23 cellular contexts compared by ENCODE assay signal in genomic region chr16:1729445-1729844, GRCh38. TPM values are rescaled to one million over a fixed set of nuclear protein-coding genes. Genes with fewer than 3 reads are reported as not detected.
A peak's percentile ranks its signal among the peaks of the same experiment; 100 is the strongest.
DNase-seq lines count a peak whose midpoint lies in the region; ATAC-seq, FAIRE-seq and TF ChIP-seq lines count a peak whose summit lies in the region.
"Had no signal": no experiment of that assay in that cellular context is flagged by ENCODE, and none has a peak within 500 bp of the region (broad histone marks: within the 10 kb centered on the region; RNA-seq: fewer than 3 reads in every experiment).

No MANE protein-coding gene starts in this region.

- peak overlapping the region; percentile 34 for H3K27ac Mint-ChIP-seq in astrocyte (ENCODE audit: unreplicated experiment)
- H3K27ac Mint-ChIP-seq in neural crest cell (ENCODE audit: unreplicated experiment), result peak overlapping the region; percentile 50
- H3K27ac Mint-ChIP-seq in osteocyte (ENCODE audit: unreplicated experiment), result no peak overlapping the region
- H3K27ac Mint-ChIP-seq: B cell; CD4-positive, alpha-beta T cell; CD8-positive, alpha-beta T cell had no signal

- H3K4me1 ChIP-seq in astrocyte (ENCODE audit: insufficient read depth, low read length) (no peaks in the 10 kb centered on the region), osteoblast (ENCODE audit: insufficient read depth, low read length) (no peaks in the 10 kb centered on the region)
- H3K4me1 ChIP-seq: A549, Caco-2 had no signal

- in situ Hi-C loops in G401 (cut with HindIII; ENCODE audit: low sequenced_read_pairs), result no loop called here

- H3K27ac ChIP-seq in astrocyte (ENCODE audit: low read depth, low read length), result no peak overlapping the region
- H3K27ac ChIP-seq in osteoblast (ENCODE audit: low read depth, low read length), result no peak overlapping the region
- H3K27ac ChIP-seq: 22Rv1; A549; BLaER1 treated with 17β-estradiol and CSF1 and Interleukin-3, amounts not matched to agents 10 nM and 100 nM; C4-2B had no signal

- H3K4me2 ChIP-seq in astrocyte (ENCODE audit: low read length), result no peak overlapping the region
- no peak overlapping the region for H3K4me2 ChIP-seq in osteoblast (ENCODE audit: insufficient read depth, low read length)
- H3K4me2 ChIP-seq: A549; BLaER1 treated with 17β-estradiol and CSF1 and Interleukin-3, amounts not matched to agents 10 nM and 100 nM had no signal

- H3K4me1 Mint-ChIP-seq in astrocyte (ENCODE audit: low read depth, unreplicated experiment), result no peaks in the 10 kb centered on the region
- H3K4me1 Mint-ChIP-seq in neural crest cell, result no peaks in the 10 kb centered on the region
- peaks cover 3% of the 10 kb centered on the region for H3K4me1 Mint-ChIP-seq in osteocyte (ENCODE audit: unreplicated experiment)

- H3K36me3 ChIP-seq in astrocyte (ENCODE audit: insufficient read depth, low read length) (peaks cover 7% of the 10 kb centered on the region), osteoblast (ENCODE audit: insufficient read depth, low read length) (peaks cover 41% of the 10 kb centered on the region), MG63 (peaks cover 64% of the 10 kb centered on the region)

- H3K9me3 ChIP-seq in astrocyte (ENCODE audit: insufficient read depth, low read depth, low read length), result no peaks in the 10 kb centered on the region
- H3K9me3 ChIP-seq in osteoblast (ENCODE audit: low read depth, low read length), result no peaks in the 10 kb centered on the region
- H3K9me3 ChIP-seq in MG63, result no peaks in the 10 kb centered on the region
- H3K9me3 ChIP-seq: A549, Caco-2 had no signal

- TF ChIP-seq CTCF in astrocyte (IDR thresholded peaks at IDR 0.05; ENCODE audit: insufficient read depth, low read depth, low read length) (no peak), neural crest cell (conservative IDR thresholded peaks at IDR 0.05) (no peak), osteoblast (IDR thresholded peaks at IDR 0.05; ENCODE audit: extremely low read depth, low read depth, low read length) (no peak), osteocyte (IDR thresholded peaks at IDR 0.05) (no peak)

- FAIRE-seq in astrocyte (lab: Jason Lieb, UNC), result no peak
- FAIRE-seq: A549, D721Med, GM12891, GM19239 had no signal

- H2AFZ ChIP-seq in astrocyte (ENCODE audit: low read depth, low read length), result no peak overlapping the region
- H2AFZ ChIP-seq in osteoblast (ENCODE audit: low read length), result no peak overlapping the region

- no peak for ATAC-seq in left colon
- ATAC-seq: A549; CD8-positive, alpha-beta T cell had no signal

- intact Hi-C loops in left colon (cut with DNase I, micrococcal nuclease), result no loop called here

- no peak overlapping the region for H3K4me3 ChIP-seq in astrocyte (ENCODE audit: insufficient read depth, low read depth, low read length)
- H3K4me3 ChIP-seq in osteoblast (ENCODE audit: insufficient read depth, low read length), result no peak overlapping the region
- H3K4me3 ChIP-seq in MG63, result no peak overlapping the region
- H3K4me3 ChIP-seq: A549; BLaER1 treated with 17β-estradiol and CSF1 and Interleukin-3, amounts not matched to agents 10 nM and 100 nM had no signal

- DNase-seq in G401 (ENCODE audit: low spot score) (peak; percentile 9), astrocyte (ENCODE audit: low read depth) (no peak), neural crest cell (ENCODE audit: low read depth, low spot score) (no peak), osteoblast (ENCODE audit: insufficient read length, low spot score, missing footprints) (peak; percentile 37), MG63 (no peak), left colon (no peak), NCI-H2029 (lab: John Stamatoyannopoulos, UW) (no peak), osteocyte (ENCODE audit: extremely low spot score, unreplicated experiment) (no peak)
- DNase-seq: AML-193; Caco-2; Calu3; CD4-positive, alpha-beta T cell; CD8-positive, alpha-beta T cell; DMS79 treated with DMSO at 0.1 percent for 48 hours; GDM1 had no signal

- peaks cover 53% of the 10 kb centered on the region for H4K20me1 ChIP-seq in astrocyte (ENCODE audit: insufficient read depth, low read length)
- peaks cover 31% of the 10 kb centered on the region for H4K20me1 ChIP-seq in osteoblast (ENCODE audit: insufficient read depth, low read length)

- peaks cover 9% of the 10 kb centered on the region for H3K36me3 Mint-ChIP-seq in astrocyte (ENCODE audit: low read depth, unreplicated experiment)
- H3K36me3 Mint-ChIP-seq in neural crest cell (ENCODE audit: low read depth), result peaks cover 5% of the 10 kb centered on the region
- peaks cover 25% of the 10 kb centered on the region for H3K36me3 Mint-ChIP-seq in osteocyte (ENCODE audit: unreplicated experiment)

- H3K27me3 Mint-ChIP-seq in astrocyte (ENCODE audit: low read depth, unreplicated experiment) (no peaks in the 10 kb centered on the region), neural crest cell (ENCODE audit: low read depth) (no peaks in the 10 kb centered on the region), osteocyte (ENCODE audit: unreplicated experiment) (no peaks in the 10 kb centered on the region)
- H3K27me3 Mint-ChIP-seq: B cell; CD4-positive, alpha-beta T cell had no signal

- H3K9ac ChIP-seq in astrocyte (ENCODE audit: low read length), result no peak overlapping the region
- H3K9ac ChIP-seq: BLaER1 treated with 17β-estradiol and CSF1 and Interleukin-3, amounts not matched to agents 10 nM and 100 nM had no signal

- no peaks in the 10 kb centered on the region for H3K27me3 ChIP-seq in astrocyte (ENCODE audit: insufficient read depth, low read length)
- no peaks in the 10 kb centered on the region for H3K27me3 ChIP-seq in osteoblast (ENCODE audit: insufficient read depth, low read length)
- H3K27me3 ChIP-seq in MG63, result no peaks in the 10 kb centered on the region
- H3K27me3 ChIP-seq: BLaER1 treated with 17β-estradiol and CSF1 and Interleukin-3, amounts not matched to agents 10 nM and 100 nM had no signal

- H3K9me3 Mint-ChIP-seq in astrocyte (ENCODE audit: unreplicated experiment) (no peaks in the 10 kb centered on the region), neural crest cell (no peaks in the 10 kb centered on the region), osteocyte (ENCODE audit: unreplicated experiment) (no peaks in the 10 kb centered on the region)
- H3K9me3 Mint-ChIP-seq: CD4-positive, alpha-beta T cell; CD8-positive, alpha-beta T cell had no signal

- H3K4me3 Mint-ChIP-seq in astrocyte (ENCODE audit: unreplicated experiment) (no peak overlapping the region), neural crest cell (no peak overlapping the region), osteocyte (ENCODE audit: unreplicated experiment) (no peak overlapping the region)
- H3K4me3 Mint-ChIP-seq: B cell; CD4-positive, alpha-beta T cell; CD8-positive, alpha-beta T cell had no signal

- H3K79me2 ChIP-seq in astrocyte (ENCODE audit: insufficient read depth, low read length), result peaks cover 40% of the 10 kb centered on the region
- peaks cover 44% of the 10 kb centered on the region for H3K79me2 ChIP-seq in osteoblast (ENCODE audit: insufficient read depth, low read length)

RNA-seq across cellular contexts. Expression of gene MAPK8IP3, which starts 23.4 kb away (rescaled TPM):
- total RNA-seq in G401 (2014; rRNA removed; shearing (Covaris generic)), result 20.6 and 27.7 TPM in 2 replicates
- total RNA-seq in astrocyte (85.5 and 92.4 TPM in 2 replicates), neural crest cell (111 and 113 TPM in 2 replicates), osteoblast (64.1 and 71.0 TPM in 2 replicates), left colon (10 to 100 TPM; 55.2 to 79.0 TPM), osteocyte (89.7 and 105 TPM in 2 replicates)
- total RNA-seq in MG63 (2014; rRNA removed; shearing (Covaris generic); ENCODE audit: low replicate concordance), result 13.4 and 31.1 TPM in 2 replicates

RNA-seq across cellular contexts. Expression of gene NME3, which starts 41.9 kb away (rescaled TPM):
- total RNA-seq in G401 (2014; rRNA removed; shearing (Covaris generic)), result 64.4 and 76.9 TPM in 2 replicates
- 36.3 and 42.7 TPM in 2 replicates for total RNA-seq in astrocyte
- total RNA-seq in neural crest cell, result 35.0 and 38.0 TPM in 2 replicates
- 49.2 and 55.4 TPM in 2 replicates for total RNA-seq in osteoblast
- 0.46 TPM in 1 of 2 replicates, not detected in the other for total RNA-seq in MG63 (2014; rRNA removed; shearing (Covaris generic); ENCODE audit: low replicate concordance)
- 10 to 100 TPM; 59.5 to 62.9 TPM for total RNA-seq in left colon
- 45.8 and 48.8 TPM in 2 replicates for total RNA-seq in osteocyte

RNA-seq across cellular contexts. Expression of gene EME2, which starts 43.2 kb away (rescaled TPM):
- total RNA-seq in G401 (2014; rRNA removed; shearing (Covaris generic)), result 10.4 and 10.6 TPM in 2 replicates
- 21.4 and 23.3 TPM in 2 replicates for total RNA-seq in astrocyte
- 36.5 and 37.0 TPM in 2 replicates for total RNA-seq in neural crest cell
- 10.0 and 16.3 TPM in 2 replicates for total RNA-seq in osteoblast
- 3.3 and 6.6 TPM in 2 replicates for total RNA-seq in MG63 (2014; rRNA removed; shearing (Covaris generic); ENCODE audit: low replicate concordance)
- total RNA-seq in left colon, result 10 to 100 TPM; 22.1 to 34.9 TPM
- total RNA-seq in osteocyte, result 21.5 and 22.4 TPM in 2 replicates

RNA-seq across cellular contexts. Expression of gene MRPS34, which starts 43.5 kb away (rescaled TPM):
- 276 and 281 TPM in 2 replicates for total RNA-seq in G401 (2014; rRNA removed; shearing (Covaris generic))
- total RNA-seq in astrocyte (74.0 and 80.2 TPM in 2 replicates), neural crest cell (135 and 141 TPM in 2 replicates), osteoblast (40.5 and 47.1 TPM in 2 replicates), left colon (100 to 1,000 TPM; 103 to 133 TPM), osteocyte (70.9 and 73.9 TPM in 2 replicates)
- 225 and 308 TPM in 2 replicates for total RNA-seq in MG63 (2014; rRNA removed; shearing (Covaris generic); ENCODE audit: low replicate concordance)

RNA-seq across cellular contexts. Expression of gene JPT2, which starts 51.4 kb away (rescaled TPM):
- total RNA-seq in G401 (2014; rRNA removed; shearing (Covaris generic)), result 154 and 199 TPM in 2 replicates
- total RNA-seq in astrocyte (122 and 143 TPM in 2 replicates), neural crest cell (247 and 261 TPM in 2 replicates), osteoblast (22.8 and 26.2 TPM in 2 replicates), left colon (10 to 100 TPM; 49.8 to 62.4 TPM), osteocyte (53.6 and 55.1 TPM in 2 replicates)
- 94.3 and 129 TPM in 2 replicates for total RNA-seq in MG63 (2014; rRNA removed; shearing (Covaris generic); ENCODE audit: low replicate concordance)

Comparison
In these comparisons a context has a peak if more than half of its experiments do, and no peak if none do; other contexts are left out.
1. DNase-seq: peak in G401 (single experiment) and osteoblast (single experiment); none in astrocyte (single experiment), neural crest cell (single experiment), MG63 (single experiment), left colon (0 of 2), NCI-H2029 (single experiment) and osteocyte (single experiment).
2. RNA of gene NME3, which starts 41.9 kb away (total RNA-seq): 64.4 to 76.9 TPM in G401, 59.5 to 62.9 TPM in left colon, 49.2 to 55.4 TPM in osteoblast, 45.8 to 48.8 TPM in osteocyte, 36.3 to 42.7 TPM in astrocyte and 35.0 to 38.0 TPM in neural crest cell; 0.46 TPM in MG63; every median in the first group is over 10 times any median in the second.